In the genomic region with DNA sequence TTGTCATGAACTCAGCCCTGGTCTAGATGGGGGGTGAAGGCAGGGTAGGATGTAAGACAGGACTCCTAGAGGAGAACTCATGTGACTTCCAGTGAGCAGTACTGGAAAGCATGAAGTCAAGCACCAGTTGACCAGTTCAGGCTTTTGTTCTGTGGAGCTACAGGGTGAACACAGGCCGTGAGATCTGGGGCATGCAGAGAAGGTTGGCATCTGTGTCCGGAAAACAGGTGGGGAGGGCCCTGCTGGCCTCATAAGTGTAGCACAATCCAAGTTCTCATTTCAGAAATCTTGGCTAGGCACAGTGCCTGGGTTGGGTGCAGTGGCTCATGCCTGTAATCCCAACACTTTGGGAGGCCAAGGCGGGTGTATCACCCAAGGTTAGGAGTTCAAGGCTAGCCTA, we compare ENCODE assay signal across 25 cellular contexts.
"Had no signal": no experiment of that assay in that cellular context is flagged by ENCODE, and none has a peak within 500 bp of the region (broad histone marks: within the 10 kb centered on the region; RNA-seq: fewer than 3 reads in every experiment).

No MANE protein-coding gene starts in this region.

- ATAC-seq: esophagus mucosa; gastroesophageal sphincter; heart left ventricle; left lung; natural killer cell; pancreas; sciatic nerve; stimulated activated effector memory CD8-positive, alpha-beta T cell treated with anti-CD3 and anti-CD28 coated beads, Interleukin-12 subunit alpha, Interleukin-12 subunit beta, amount 100 ng/mL, for 72 hours; stimulated activated naive CD8-positive, alpha-beta T cell treated with anti-CD3 and anti-CD28 coated beads, Interleukin-15, Interleukin-2, amounts not matched to agents 100 U/mL and 50 U/mL, for 24 hours had no signal

- H3K4me3 Mint-ChIP-seq: central memory CD8-positive, alpha-beta T cell; natural killer cell; stimulated activated effector memory CD8-positive, alpha-beta T cell treated with anti-CD3 and anti-CD28 coated beads, Interleukin-12 subunit alpha, Interleukin-12 subunit beta, amount 100 ng/mL, for 72 hours; type B pancreatic cell had no signal

- H3K4me1 ChIP-seq: left lung, testis, tibial artery had no signal

- H3K9me3 Mint-ChIP-seq: central memory CD8-positive, alpha-beta T cell; natural killer cell; stimulated activated effector memory CD8-positive, alpha-beta T cell treated with anti-CD3 and anti-CD28 coated beads, Interleukin-12 subunit alpha, Interleukin-12 subunit beta, amount 100 ng/mL, for 72 hours; type B pancreatic cell had no signal

- H3K4me3 ChIP-seq: dorsolateral prefrontal cortex, gastroesophageal sphincter, heart left ventricle, hepatocyte, left lung, pancreas, testis, tibial artery had no signal

- H3K27ac Mint-ChIP-seq: natural killer cell; stimulated activated effector memory CD8-positive, alpha-beta T cell treated with anti-CD3 and anti-CD28 coated beads, Interleukin-12 subunit alpha, Interleukin-12 subunit beta, amount 100 ng/mL, for 72 hours; type B pancreatic cell had no signal

- H3K9me3 ChIP-seq: gastroesophageal sphincter, heart left ventricle, left lung, neutrophil, pancreas, testis, tibial artery had no signal

- H3K27ac ChIP-seq: dorsolateral prefrontal cortex, gastroesophageal sphincter, heart left ventricle, hepatocyte, left lung, neutrophil, pancreas, testis, tibial artery had no signal

- H3K36me3 ChIP-seq: gastroesophageal sphincter, heart left ventricle, left lung, neutrophil, pancreas, tibial artery had no signal

- H3K36me3 Mint-ChIP-seq: natural killer cell; stimulated activated effector memory CD8-positive, alpha-beta T cell treated with anti-CD3 and anti-CD28 coated beads, Interleukin-12 subunit alpha, Interleukin-12 subunit beta, amount 100 ng/mL, for 72 hours; type B pancreatic cell had no signal

- H3K4me1 Mint-ChIP-seq: central memory CD8-positive, alpha-beta T cell; natural killer cell; stimulated activated effector memory CD8-positive, alpha-beta T cell treated with anti-CD3 and anti-CD28 coated beads, Interleukin-12 subunit alpha, Interleukin-12 subunit beta, amount 100 ng/mL, for 72 hours had no signal

- H3K27me3 ChIP-seq: dorsolateral prefrontal cortex, gastroesophageal sphincter, heart left ventricle, hepatocyte, left lung, pancreas, testis, tibial artery had no signal

- DNase-seq: cortex of kidney; effector CD4-positive, alpha-beta T cell; foreskin fibroblast; heart left ventricle; kidney; left lung; mammary epithelial cell; mesendoderm; midbrain; natural killer cell; stimulated activated CD4-positive, alpha-beta T cell treated with anti-CD3 and anti-CD28 coated beads, Interleukin-2, amount 100 ng/mL, for 24 hours; stimulated activated CD4-positive, alpha-beta T cell treated with anti-CD3 and anti-CD28 coated beads, Interleukin-4, amount 100 ng/mL, for 24 hours; stimulated activated naive CD8-positive, alpha-beta T cell treated with anti-CD3 and anti-CD28 coated beads, Interleukin-15, Interleukin-2, amounts not matched to agents 100 U/mL and 50 U/mL, for 24 hours; testis; tibial artery had no signal
